In the genomic region with DNA sequence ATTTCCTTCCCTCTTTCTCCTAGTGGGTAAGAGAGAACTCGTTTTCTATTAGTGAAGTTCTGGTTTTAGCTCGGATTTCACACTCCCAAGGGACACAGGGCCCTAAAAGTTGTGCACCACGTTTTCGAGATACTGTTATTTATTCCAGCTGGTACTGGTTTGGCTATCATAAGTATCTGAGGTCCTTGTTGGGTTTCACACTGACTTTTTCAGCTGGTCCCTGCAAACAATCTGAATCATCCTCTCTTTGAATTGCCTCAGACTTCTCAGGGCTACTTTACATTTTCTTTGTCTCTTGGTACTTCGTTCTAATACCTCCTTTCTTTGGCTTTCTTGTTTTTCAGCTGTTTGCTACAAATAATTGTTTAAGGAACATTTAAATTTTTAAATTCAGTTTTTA, we compare ENCODE assay signal across 14 cellular contexts.
"Had no signal": no experiment of that assay in that cellular context is flagged by ENCODE, and none has a peak within 500 bp of the region (broad histone marks: within the 10 kb centered on the region; RNA-seq: fewer than 3 reads in every experiment).

No MANE protein-coding gene starts in this region.

- H3K36me3 Mint-ChIP-seq: stimulated activated effector memory CD8-positive, alpha-beta T cell treated with anti-CD3 and anti-CD28 coated beads, Interleukin-12 subunit alpha, Interleukin-12 subunit beta, amount 100 ng/mL, for 72 hours had no signal

- H3K36me3 ChIP-seq: heart left ventricle, pancreas, tibial nerve had no signal

- H3K27me3 ChIP-seq: heart left ventricle, pancreas, tibial nerve had no signal

- H3K27ac ChIP-seq: heart left ventricle, pancreas, tibial nerve had no signal

- H3K4me3 Mint-ChIP-seq: activated CD8-positive, alpha-beta T cell treated with anti-CD3 and anti-CD28 coated beads for 36 hours; activated naive CD8-positive, alpha-beta T cell treated with anti-CD3 and anti-CD28 coated beads, Interleukin-2, amount 10 ng/mL, durations not matched to agents 7 days and 5 days; endodermal cell; stimulated activated effector memory CD8-positive, alpha-beta T cell treated with anti-CD3 and anti-CD28 coated beads, Interleukin-12 subunit alpha, Interleukin-12 subunit beta, amount 100 ng/mL, for 72 hours had no signal

- H3K9me3 ChIP-seq: heart left ventricle, pancreas, tibial nerve had no signal

- H3K4me1 ChIP-seq: heart left ventricle, pancreas, tibial nerve had no signal

- ATAC-seq: activated CD8-positive, alpha-beta T cell treated with anti-CD3 and anti-CD28 coated beads for 36 hours; heart left ventricle; pancreas; stimulated activated effector memory CD8-positive, alpha-beta T cell treated with anti-CD3 and anti-CD28 coated beads, Interleukin-12 subunit alpha, Interleukin-12 subunit beta, amount 100 ng/mL, for 72 hours had no signal

- H3K9me3 Mint-ChIP-seq: activated CD8-positive, alpha-beta T cell treated with anti-CD3 and anti-CD28 coated beads for 36 hours; activated naive CD8-positive, alpha-beta T cell treated with anti-CD3 and anti-CD28 coated beads, Interleukin-2, amount 10 ng/mL, durations not matched to agents 7 days and 5 days; endodermal cell; stimulated activated effector memory CD8-positive, alpha-beta T cell treated with anti-CD3 and anti-CD28 coated beads, Interleukin-12 subunit alpha, Interleukin-12 subunit beta, amount 100 ng/mL, for 72 hours had no signal

- H3K27ac Mint-ChIP-seq: activated CD8-positive, alpha-beta T cell treated with anti-CD3 and anti-CD28 coated beads for 36 hours; activated naive CD8-positive, alpha-beta T cell treated with anti-CD3 and anti-CD28 coated beads, Interleukin-2, amount 10 ng/mL, durations not matched to agents 7 days and 5 days; stimulated activated effector memory CD8-positive, alpha-beta T cell treated with anti-CD3 and anti-CD28 coated beads, Interleukin-12 subunit alpha, Interleukin-12 subunit beta, amount 100 ng/mL, for 72 hours had no signal

- H3K4me1 Mint-ChIP-seq: stimulated activated effector memory CD8-positive, alpha-beta T cell treated with anti-CD3 and anti-CD28 coated beads, Interleukin-12 subunit alpha, Interleukin-12 subunit beta, amount 100 ng/mL, for 72 hours had no signal

- H3K4me3 ChIP-seq: heart left ventricle, pancreas, tibial nerve had no signal

- FAIRE-seq: bronchial epithelial cell, pancreas had no signal

- DNase-seq: activated CD8-positive, alpha-beta memory T cell treated with anti-CD3 and anti-CD28 coated beads, Interleukin-2, amount 50 U/mL, for 4 hours; activated CD8-positive, alpha-beta T cell treated with anti-CD3 and anti-CD28 coated beads for 36 hours; activated naive CD8-positive, alpha-beta T cell treated with anti-CD3 and anti-CD28 coated beads, Interleukin-2, amount 10 ng/mL, durations not matched to agents 7 days and 5 days; aorta; endodermal cell; erythroblast; foreskin melanocyte; heart left ventricle; kidney glomerular epithelial cell; pancreas; T1000 had no signal
